In the genomic region with DNA sequence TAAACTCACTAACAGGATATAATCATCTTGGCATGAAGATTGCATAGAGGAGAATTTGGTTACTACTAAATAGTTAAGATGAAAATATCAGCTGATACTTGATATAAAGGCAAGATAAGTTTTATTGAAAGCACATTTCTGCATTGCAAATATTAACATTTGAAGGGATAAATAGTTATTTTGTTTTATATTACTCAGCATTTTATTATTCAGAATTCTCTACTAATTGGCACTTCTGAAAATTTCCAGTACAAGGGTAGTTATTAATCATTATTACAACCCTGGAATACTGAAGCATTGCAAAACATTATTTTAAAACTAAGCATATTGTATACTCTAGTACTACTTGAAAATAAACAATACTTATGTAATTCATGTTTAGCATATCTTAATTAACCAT, we compare ENCODE assay signal across 39 cellular contexts. TPM values are rescaled to one million over a fixed set of nuclear protein-coding genes. Genes with fewer than 3 reads are reported as not detected.
"Had no signal": no experiment of that assay in that cellular context is flagged by ENCODE, and none has a peak within 500 bp of the region (broad histone marks: within the 10 kb centered on the region; RNA-seq: fewer than 3 reads in every experiment).

No MANE protein-coding gene starts in this region.

- DNase-seq: activated CD4-positive, alpha-beta memory T cell treated with anti-CD3 and anti-CD28 coated beads, Interleukin-2, amount 10 ng/mL, durations not matched to agents 7 days and 5 days; activated CD4-positive, alpha-beta T cell treated with anti-CD3 and anti-CD28 coated beads for 1 hour; activated CD4-positive, alpha-beta T cell treated with anti-CD3 and anti-CD28 coated beads for 48 hours; activated CD4-positive, CD25-positive, alpha-beta regulatory T cell; activated CD8-positive, alpha-beta memory T cell treated with anti-CD3 and anti-CD28 coated beads for 24 hours; activated CD8-positive, alpha-beta memory T cell treated with anti-CD3 and anti-CD28 coated beads, Interleukin-2, amount 10 ng/mL, durations not matched to agents 7 days and 5 days; activated CD8-positive, alpha-beta memory T cell treated with anti-CD3 and anti-CD28 coated beads, Interleukin-2, amount 50 U/mL, for 48 hours; activated effector memory CD4-positive, alpha-beta T cell treated with anti-CD3 and anti-CD28 coated beads, Interleukin-2, amount 50 U/mL, for 16 hours; activated naive CD4-positive, alpha-beta T cell; activated naive CD4-positive, alpha-beta T cell treated with anti-CD3 and anti-CD28 coated beads, Interleukin-2, amount 50 U/mL, for 16 hours; activated naive CD8-positive, alpha-beta T cell treated with anti-CD3 and anti-CD28 coated beads for 36 hours; activated T-cell treated with anti-CD3 and anti-CD28 coated beads, Interleukin-2, amount 50 U/mL, for 72 hours; amniotic stem cell; aorta; brain microvascular endothelial cell; MM.1S; MV-4-11; NCI-H1092; NCI-H146; NCI-H187; NCI-H2029 treated with DMSO at 0.1 percent for 48 hours; NCI-H2107; NCI-H2171; NCI-H510A; NCI-H526; NCI-H748 treated with DMSO at 0.1 percent for 48 hours; NK-92 treated with Interleukin-12 subunit alpha and Interleukin-12 subunit beta, amount 100 ng/mL, for 24 hours; PC-9; Right ventricle myocardium superior; T1000; WERI-Rb-1 had no signal

- FAIRE-seq: RCC 7860 had no signal

- H3K36me3 Mint-ChIP-seq: activated CD8-positive, alpha-beta memory T cell treated with anti-CD3 and anti-CD28 coated beads, Interleukin-2, amount 10 ng/mL, durations not matched to agents 7 days and 5 days; activated naive CD8-positive, alpha-beta T cell treated with anti-CD3 and anti-CD28 coated beads for 36 hours had no signal

- H3K27me3 ChIP-seq: brain microvascular endothelial cell, cardiac muscle cell had no signal

- H3K4me3 Mint-ChIP-seq: activated CD4-positive, alpha-beta memory T cell treated with anti-CD3 and anti-CD28 coated beads, Interleukin-2, amount 10 ng/mL, durations not matched to agents 7 days and 5 days; activated CD8-positive, alpha-beta memory T cell treated with anti-CD3 and anti-CD28 coated beads, Interleukin-2, amount 10 ng/mL, durations not matched to agents 7 days and 5 days; activated naive CD8-positive, alpha-beta T cell treated with anti-CD3 and anti-CD28 coated beads for 36 hours; activated T-cell treated with anti-CD3 and anti-CD28 coated beads, Interleukin-2, amount 50 U/mL, for 72 hours; activated T-helper 17 cell treated with anti-CD3 and anti-CD28 coated beads, Interleukin-2, amount 50 U/mL, for 72 hours; central memory CD8-positive, alpha-beta T cell had no signal

- H3K4me3 ChIP-seq: cardiac muscle cell, PC-9 had no signal

- H2AFZ ChIP-seq: PC-9 had no signal

- H3K36me3 ChIP-seq: brain microvascular endothelial cell, cardiac muscle cell, WERI-Rb-1 had no signal

- H3K4me2 ChIP-seq: KMS-11, PC-9 had no signal

- H3K27ac ChIP-seq: brain microvascular endothelial cell, cardiac muscle cell, KMS-11, PC-9, WERI-Rb-1 had no signal

- H3K4me1 Mint-ChIP-seq: activated CD4-positive, alpha-beta memory T cell treated with anti-CD3 and anti-CD28 coated beads, Interleukin-2, amount 10 ng/mL, durations not matched to agents 7 days and 5 days; activated CD8-positive, alpha-beta memory T cell treated with anti-CD3 and anti-CD28 coated beads, Interleukin-2, amount 10 ng/mL, durations not matched to agents 7 days and 5 days; activated naive CD8-positive, alpha-beta T cell treated with anti-CD3 and anti-CD28 coated beads for 36 hours; activated T-helper 17 cell treated with anti-CD3 and anti-CD28 coated beads, Interleukin-2, amount 50 U/mL, for 72 hours; central memory CD8-positive, alpha-beta T cell had no signal

- H3K27ac Mint-ChIP-seq: activated CD4-positive, alpha-beta memory T cell treated with anti-CD3 and anti-CD28 coated beads, Interleukin-2, amount 10 ng/mL, durations not matched to agents 7 days and 5 days; activated CD8-positive, alpha-beta memory T cell treated with anti-CD3 and anti-CD28 coated beads, Interleukin-2, amount 10 ng/mL, durations not matched to agents 7 days and 5 days; activated naive CD8-positive, alpha-beta T cell treated with anti-CD3 and anti-CD28 coated beads for 36 hours; activated T-cell treated with anti-CD3 and anti-CD28 coated beads, Interleukin-2, amount 50 U/mL, for 72 hours; activated T-helper 17 cell treated with anti-CD3 and anti-CD28 coated beads, Interleukin-2, amount 50 U/mL, for 72 hours had no signal

- H3K27me3 Mint-ChIP-seq: activated naive CD8-positive, alpha-beta T cell treated with anti-CD3 and anti-CD28 coated beads for 36 hours had no signal

- ATAC-seq: activated CD8-positive, alpha-beta memory T cell treated with anti-CD3 and anti-CD28 coated beads, Interleukin-2, amount 10 ng/mL, durations not matched to agents 7 days and 5 days; activated T-cell treated with anti-CD3 and anti-CD28 coated beads, Interleukin-2, amount 50 U/mL, for 72 hours; activated T-helper 17 cell treated with anti-CD3 and anti-CD28 coated beads, Interleukin-2, amount 50 U/mL, for 72 hours had no signal

- H3K9me3 Mint-ChIP-seq: activated CD4-positive, alpha-beta memory T cell treated with anti-CD3 and anti-CD28 coated beads, Interleukin-2, amount 10 ng/mL, durations not matched to agents 7 days and 5 days; activated naive CD8-positive, alpha-beta T cell treated with anti-CD3 and anti-CD28 coated beads for 36 hours; activated T-cell treated with anti-CD3 and anti-CD28 coated beads, Interleukin-2, amount 50 U/mL, for 72 hours; activated T-helper 17 cell treated with anti-CD3 and anti-CD28 coated beads, Interleukin-2, amount 50 U/mL, for 72 hours; central memory CD8-positive, alpha-beta T cell had no signal

RNA-seq across cellular contexts. Expression of gene AREG, which starts 32.7 kb away (rescaled TPM):
- total RNA-seq: cardiac muscle cell; OCI-LY7; T-helper 2 cell treated with Interferon-gamma antibody and Interleukin-4, amounts not matched to agents 100 ng/mL and 5 ng/mL, for 36 hours had no signal

RNA-seq across cellular contexts. Expression of gene EREG, which starts 47.3 kb away (rescaled TPM):
- total RNA-seq: activated CD4-positive, alpha-beta memory T cell treated with anti-CD3 and anti-CD28 coated beads, Interleukin-2, amount 10 ng/mL, durations not matched to agents 7 days and 5 days; activated CD8-positive, alpha-beta memory T cell treated with anti-CD3 and anti-CD28 coated beads, Interleukin-2, amount 10 ng/mL, durations not matched to agents 7 days and 5 days; activated naive CD8-positive, alpha-beta T cell treated with anti-CD3 and anti-CD28 coated beads for 36 hours; activated T-helper 17 cell treated with anti-CD3 and anti-CD28 coated beads, Interleukin-2, amount 50 U/mL, for 72 hours; cardiac muscle cell; OCI-LY7; Right ventricle myocardium superior; T-helper 1 cell treated with Interleukin-12 subunit alpha and Interleukin-12 subunit beta and Interleukin-4 antibody, amounts not matched to agents 30 ng/mL and 1 ng/mL, for 36 hours; T-helper 2 cell treated with Interferon-gamma antibody and Interleukin-4, amounts not matched to agents 100 ng/mL and 5 ng/mL, for 36 hours had no signal
- polyA plus RNA-seq: cardiac muscle cell had no signal
